ENCODE assay signal across 8 cellular contexts in genomic region chr6:144215932-144216667, GRCh38.
A peak's percentile ranks its signal among the peaks of the same experiment; 100 is the strongest.
DNase-seq lines count a peak whose midpoint lies in the region; ATAC-seq and TF ChIP-seq lines count a peak whose summit lies in the region.

No MANE protein-coding gene starts in this region.

- peak; percentile 86 for ATAC-seq in HG02588 (IDR thresholded peaks at IDR 0.05; ENCODE audit: unreplicated experiment)

- no peaks in the 10 kb centered on the region for H3K9me3 Mint-ChIP-seq in activated naive CD4-positive, alpha-beta T cell treated with anti-CD3 and anti-CD28 coated beads, Interleukin-2, amount 50 U/mL, for 24 hours

- peaks cover 46% of the 10 kb centered on the region for H3K4me1 Mint-ChIP-seq in activated naive CD4-positive, alpha-beta T cell treated with anti-CD3 and anti-CD28 coated beads, Interleukin-2, amount 50 U/mL, for 24 hours

- H3K27ac ChIP-seq in suprapubic skin: peak overlapping the region; percentile 85

- H3K36me3 ChIP-seq in suprapubic skin: no peaks in the 10 kb centered on the region

- peak; percentile 56 for TF ChIP-seq POLR2A in NB4 (IDR thresholded peaks at IDR 0.05; ENCODE audit: extremely low read depth, insufficient read length)
- no peak for TF ChIP-seq POLR2A in suprapubic skin (IDR thresholded peaks at IDR 0.05)

- peaks cover 5% of the 10 kb centered on the region for H3K9me3 ChIP-seq in suprapubic skin

- TF ChIP-seq CTCF in GM10266 (IDR thresholded peaks at IDR 0.05; ENCODE audit: control insufficient read depth, insufficient read depth, low read depth, missing control alignments) (peak; percentile 60), NB4 (IDR thresholded peaks at IDR 0.05; ENCODE audit: low read depth, low read length) (peak; percentile 54), suprapubic skin (IDR thresholded peaks at IDR 0.05) (peak; percentile 67 to 90)

- peaks cover 16% of the 10 kb centered on the region for H3K4me1 ChIP-seq in suprapubic skin

- H3K27me3 ChIP-seq in suprapubic skin: no peaks in the 10 kb centered on the region

- WGBS in suprapubic skin: 0% methylated on average over 8 of the region's 61 CpGs

- no peak for TF ChIP-seq EP300 in suprapubic skin (IDR thresholded peaks at IDR 0.05)

- peak overlapping the region; percentile 100 for H3K27ac Mint-ChIP-seq in activated naive CD4-positive, alpha-beta T cell treated with anti-CD3 and anti-CD28 coated beads, Interleukin-2, amount 50 U/mL, for 24 hours

- peak overlapping the region; percentile 60 for H3K4me3 ChIP-seq in NB4 (ENCODE audit: low read depth, low read length)
- H3K4me3 ChIP-seq in suprapubic skin: peak overlapping the region; percentile 58

- peak; percentile 89 for DNase-seq in GM10266 (ENCODE audit: extremely low spot score)
- peak; percentile 98 for DNase-seq in NB4 (ENCODE audit: low read depth)
- peak; percentile 93 for DNase-seq in SK-N-DZ (ENCODE audit: low spot score)
- peak; percentile 95 for DNase-seq in globus pallidus (ENCODE audit: low spot score)
- DNase-seq in nucleus accumbens (lab: John Stamatoyannopoulos, UW): peak; percentile 58 to 97 (median 92)
- peak; percentile 96 for DNase-seq in suprapubic skin (ENCODE audit: low spot score in 2 of 2)

- peaks cover 1% of the 10 kb centered on the region for H3K27me3 Mint-ChIP-seq in activated naive CD4-positive, alpha-beta T cell treated with anti-CD3 and anti-CD28 coated beads, Interleukin-2, amount 50 U/mL, for 24 hours

- peak overlapping the region; percentile 95 for H3K4me3 Mint-ChIP-seq in activated naive CD4-positive, alpha-beta T cell treated with anti-CD3 and anti-CD28 coated beads, Interleukin-2, amount 50 U/mL, for 24 hours

- H3K36me3 Mint-ChIP-seq in activated naive CD4-positive, alpha-beta T cell treated with anti-CD3 and anti-CD28 coated beads, Interleukin-2, amount 50 U/mL, for 24 hours: no peaks in the 10 kb centered on the region

Comparison
In these comparisons a context has a peak if more than half of its experiments do, and no peak if none do; other contexts are left out.
1. Peak in every context shown above with its lines: DNase-seq, ATAC-seq, H3K4me3 ChIP-seq and H3K27ac ChIP-seq.